In genomic region chr4:182142146-182143085, GRCh38 we compare ENCODE assay signal across 1 cellular context.
TF ChIP-seq lines count a peak whose summit lies in the region.

No MANE protein-coding gene starts in this region.

TF ChIP-seq in WTC11, 78 proteins besides CTCF, POLR2A, EP300 and RAD21 (continued from another document):
- 0 out of 2 replicates have a peak, but pooled peaks have one; percentile 19 for TF ChIP-seq AFF4 (CRISPR knock-in tag; IDR thresholded peaks at IDR 0.05; ENCODE audit: borderline replicate concordance)
- TF ChIP-seq KAT7 (CRISPR knock-in tag; IDR thresholded peaks at IDR 0.05; ENCODE audit: borderline replicate concordance): peak; percentile 82; the same call in 1 of the 2 replicates
- no peak for TF ChIP-seq ZNF512 (CRISPR knock-in tag; IDR thresholded peaks at IDR 0.05; ENCODE audit: borderline replicate concordance)
- no peak for TF ChIP-seq ZNF281 (CRISPR knock-in tag; IDR thresholded peaks at IDR 0.05)
- TF ChIP-seq PRDM15 (CRISPR knock-in tag; IDR thresholded peaks at IDR 0.05): no peak
- TF ChIP-seq ATF1 (CRISPR knock-in tag; IDR thresholded peaks at IDR 0.05): no peak
- TF ChIP-seq FOXP1 (CRISPR knock-in tag; IDR thresholded peaks at IDR 0.05; ENCODE audit: borderline replicate concordance): peak; percentile 85
- no peak for TF ChIP-seq ZNF532 (CRISPR knock-in tag; IDR thresholded peaks at IDR 0.05; ENCODE audit: borderline replicate concordance)
- TF ChIP-seq GTF2I (CRISPR knock-in tag; conservative IDR thresholded peaks at IDR 0.05): no peak
- TF ChIP-seq NFYB (CRISPR knock-in tag; conservative IDR thresholded peaks at IDR 0.05; ENCODE audit: low read depth): no peak
- TF ChIP-seq NR1H2 (CRISPR knock-in tag; IDR thresholded peaks at IDR 0.05): no peak
- TF ChIP-seq MLX (CRISPR knock-in tag; IDR thresholded peaks at IDR 0.05): no peak
- no peak for TF ChIP-seq TEAD4 (CRISPR knock-in tag; IDR thresholded peaks at IDR 0.05)
- TF ChIP-seq IRF2 (CRISPR knock-in tag; IDR thresholded peaks at IDR 0.05; ENCODE audit: borderline replicate concordance, low read depth): no peak
- TF ChIP-seq ZNF416 (CRISPR knock-in tag; IDR thresholded peaks at IDR 0.05): no peak
- TF ChIP-seq ZNF423 (CRISPR knock-in tag; IDR thresholded peaks at IDR 0.05): 0 out of 2 replicates have a peak, but pooled peaks have one; percentile 3
- TF ChIP-seq ESRRA (CRISPR knock-in tag; IDR thresholded peaks at IDR 0.05; ENCODE audit: borderline replicate concordance): no peak
- TF ChIP-seq ZNF138 (CRISPR knock-in tag; conservative IDR thresholded peaks at IDR 0.05): peak; percentile 80; the same call in 1 of the 2 replicates
- peak; percentile 75; the same call in 1 of the 2 replicates for TF ChIP-seq ZBTB43 (CRISPR knock-in tag; IDR thresholded peaks at IDR 0.05)
- no peak for TF ChIP-seq ZNF219 (CRISPR knock-in tag; IDR thresholded peaks at IDR 0.05; ENCODE audit: borderline replicate concordance)
- no peak for TF ChIP-seq RORB (CRISPR knock-in tag; IDR thresholded peaks at IDR 0.05)
- TF ChIP-seq FOXK1 (CRISPR knock-in tag; IDR thresholded peaks at IDR 0.05): no peak
- no peak for TF ChIP-seq CBFB (CRISPR knock-in tag; IDR thresholded peaks at IDR 0.05; ENCODE audit: low read depth)
- TF ChIP-seq USF2 (CRISPR knock-in tag; IDR thresholded peaks at IDR 0.05): 0 out of 2 replicates have a peak, but pooled peaks have one; percentile 2
- TF ChIP-seq CDX4 (CRISPR knock-in tag; IDR thresholded peaks at IDR 0.05; ENCODE audit: borderline replicate concordance): no peak
